8 cellular contexts compared by ENCODE assay signal in the genomic region with DNA sequence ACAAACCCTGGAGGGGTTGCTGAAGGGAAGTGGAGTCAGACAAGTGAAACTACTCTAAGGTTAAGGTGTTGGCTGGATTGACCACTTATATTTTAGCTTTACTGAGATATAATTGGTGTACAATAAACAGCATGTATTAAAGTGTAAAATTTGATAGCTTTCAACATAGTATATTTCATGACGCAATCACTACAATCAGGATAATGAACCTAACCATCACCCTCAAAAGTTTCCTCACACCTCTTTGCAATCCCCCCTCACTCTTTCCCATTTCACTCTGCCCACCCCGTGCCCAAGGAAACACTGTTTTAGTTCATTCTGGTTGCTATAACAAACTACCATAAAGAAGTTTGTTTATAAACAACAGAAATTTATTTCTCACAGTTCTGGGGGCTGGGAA.
"Had no signal": no experiment of that assay in that cellular context is flagged by ENCODE, and none has a peak within 500 bp of the region (broad histone marks: within the 10 kb centered on the region; RNA-seq: fewer than 3 reads in every experiment).

No MANE protein-coding gene starts in this region.

- FAIRE-seq: G401.6, GM12878, GM12891, GM12892, GM18507, GM19239 had no signal

- DNase-seq: GDM1, GF-D8 had no signal

- H3K4me3 ChIP-seq: GM12878 had no signal

- ATAC-seq: GM12878 had no signal
